In the genomic region with DNA sequence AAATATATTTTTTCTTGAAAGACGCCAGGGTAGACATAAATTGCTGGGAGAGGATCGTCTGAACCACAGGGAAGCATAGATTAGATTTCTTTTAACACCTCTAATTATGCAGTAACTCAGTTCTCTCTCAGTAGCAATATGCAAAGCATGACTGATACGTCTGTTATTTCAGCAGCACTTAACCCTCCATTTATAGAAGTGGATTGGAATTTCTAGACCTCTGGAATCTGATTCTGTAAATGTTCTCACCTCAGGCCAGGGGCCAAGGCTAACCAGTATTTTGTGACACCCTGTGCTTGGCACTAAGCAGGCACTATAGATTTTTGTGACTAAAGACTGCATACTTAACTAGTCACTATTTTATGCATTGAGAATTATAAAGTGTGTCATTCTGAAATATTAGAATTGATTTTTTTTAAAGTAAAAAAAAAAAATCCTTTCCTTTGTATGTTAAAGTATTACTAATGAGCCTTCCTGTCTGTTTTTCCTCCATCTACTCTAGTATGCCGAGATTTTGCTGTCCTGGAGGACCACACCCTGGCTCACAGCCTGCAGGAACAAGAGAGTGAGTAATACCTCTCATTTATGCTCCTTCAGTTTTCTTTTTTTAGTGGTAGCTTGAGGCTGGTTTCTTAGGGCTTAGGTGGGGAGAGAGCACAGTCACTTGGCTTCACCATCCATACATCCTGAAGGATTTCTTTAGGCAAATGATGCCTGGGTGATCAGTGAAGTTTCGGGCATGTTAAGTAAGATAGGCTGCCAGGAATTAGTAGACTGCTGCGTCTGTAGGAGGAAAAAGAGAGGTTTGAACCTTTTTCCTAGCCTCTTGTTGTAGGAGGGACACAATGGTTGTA, we compare ENCODE assay signal across 9 cellular contexts. TPM values are rescaled to one million over a fixed set of nuclear protein-coding genes. Genes with fewer than 3 reads are reported as not detected.
DNase-seq lines count a peak whose midpoint lies in the region; ATAC-seq and TF ChIP-seq lines count a peak whose summit lies in the region.
"Had no signal": no experiment of that assay in that cellular context is flagged by ENCODE, and none has a peak within 500 bp of the region (broad histone marks: within the 10 kb centered on the region; RNA-seq: fewer than 3 reads in every experiment).

No MANE protein-coding gene starts in this region.

- no peak overlapping the region for H2BK15ac ChIP-seq in mesendoderm (replicated peaks; ENCODE audit: low read depth)

- peaks cover 1% of the 10 kb centered on the region for H3K79me1 ChIP-seq in mesendoderm (ENCODE audit: low read length)

- intact Hi-C loops in natural killer cell (cut with micrococcal nuclease): no loop called here
- intact Hi-C loops in CD4-positive, alpha-beta memory T cell (cut with micrococcal nuclease): no loop called here
- intact Hi-C loops in naive thymus-derived CD4-positive, alpha-beta T cell (cut with micrococcal nuclease): no loop called here

- H3K4me3 Mint-ChIP-seq in natural killer cell: no peak overlapping the region
- H3K4me3 Mint-ChIP-seq in CD4-positive, alpha-beta memory T cell: peak overlapping the region in 1 of 8 donors; percentile 9
- H3K4me3 Mint-ChIP-seq in naive thymus-derived CD4-positive, alpha-beta T cell: no peak overlapping the region
- H3K4me3 Mint-ChIP-seq: activated naive CD4-positive, alpha-beta T cell treated with anti-CD3 and anti-CD28 coated beads, Interleukin-2, amount 50 U/mL, for 24 hours had no signal

- peaks cover 0 to 12% of the 10 kb centered on the region in 2 donors for H3K4me1 Mint-ChIP-seq in natural killer cell
- peaks cover 9 to 19% (median 10%) of the 10 kb centered on the region in 4 donors for H3K4me1 Mint-ChIP-seq in CD4-positive, alpha-beta memory T cell
- H3K4me1 Mint-ChIP-seq in naive thymus-derived CD4-positive, alpha-beta T cell: peaks cover 0 to 12% (median 0%) of the 10 kb centered on the region in 7 donors
- H3K4me1 Mint-ChIP-seq: activated naive CD4-positive, alpha-beta T cell treated with anti-CD3 and anti-CD28 coated beads, Interleukin-2, amount 50 U/mL, for 24 hours had no signal

- no peaks in the 10 kb centered on the region for H3K9me3 Mint-ChIP-seq in natural killer cell
- no peaks in the 10 kb centered on the region for H3K9me3 Mint-ChIP-seq in CD4-positive, alpha-beta memory T cell
- H3K9me3 Mint-ChIP-seq in naive thymus-derived CD4-positive, alpha-beta T cell: peaks cover 0 to 4% (median 0%) of the 10 kb centered on the region in 11 donors
- H3K9me3 Mint-ChIP-seq: activated naive CD4-positive, alpha-beta T cell treated with anti-CD3 and anti-CD28 coated beads, Interleukin-2, amount 50 U/mL, for 24 hours had no signal

- no peaks in the 10 kb centered on the region for H3K9me3 ChIP-seq in CD4-positive, alpha-beta memory T cell (ENCODE audit: control insufficient read depth in 1 of 2, low read length in 2 of 2)
- no peaks in the 10 kb centered on the region for H3K9me3 ChIP-seq in naive thymus-derived CD4-positive, alpha-beta T cell (ENCODE audit: control insufficient read depth in 2 of 3, low read length in 3 of 3)

- peak overlapping the region; percentile 27 for H3K9ac ChIP-seq in mesendoderm (ENCODE audit: low read length)

- DNase-seq in ACHN (peak; percentile 54), epithelial cell of prostate (ENCODE audit: low read depth, low spot score) (peak; percentile 48), mesendoderm (peak; percentile 93), natural killer cell (no peak)
- no peak for DNase-seq in CD4-positive, alpha-beta memory T cell
- no peak for DNase-seq in naive thymus-derived CD4-positive, alpha-beta T cell

- no peak for TF ChIP-seq CTCF in natural killer cell (IDR thresholded peaks at IDR 0.05)

- H3K23ac ChIP-seq in mesendoderm (ENCODE audit: low read length): no peak overlapping the region

- ATAC-seq in natural killer cell: no peak
- no peak for ATAC-seq in naive thymus-derived CD4-positive, alpha-beta T cell
- no peak for ATAC-seq in HG02938 (IDR thresholded peaks at IDR 0.05; ENCODE audit: unreplicated experiment)

- H3K27ac ChIP-seq in epithelial cell of prostate (peak overlapping the region; percentile 90), mesendoderm (ENCODE audit: low read depth, low read length) (peak overlapping the region; percentile 91)
- no peak overlapping the region for H3K27ac ChIP-seq in CD4-positive, alpha-beta memory T cell (ENCODE audit: low read depth, low read length)
- no peak overlapping the region for H3K27ac ChIP-seq in naive thymus-derived CD4-positive, alpha-beta T cell (ENCODE audit: low read depth, low read length)

- H3K27me3 Mint-ChIP-seq in natural killer cell (ENCODE audit: low read depth in 2 of 2): no peaks in the 10 kb centered on the region
- H3K27me3 Mint-ChIP-seq in CD4-positive, alpha-beta memory T cell: no peaks in the 10 kb centered on the region
- no peaks in the 10 kb centered on the region for H3K27me3 Mint-ChIP-seq in naive thymus-derived CD4-positive, alpha-beta T cell
- H3K27me3 Mint-ChIP-seq: activated naive CD4-positive, alpha-beta T cell treated with anti-CD3 and anti-CD28 coated beads, Interleukin-2, amount 50 U/mL, for 24 hours had no signal

- H3K79me2 ChIP-seq in mesendoderm (ENCODE audit: control insufficient read depth, insufficient read depth, low read length): no peaks in the 10 kb centered on the region

- peaks cover 15% of the 10 kb centered on the region for H3K4me1 ChIP-seq in mesendoderm (ENCODE audit: control insufficient read depth, low read depth, low read length)
- peaks cover 7% of the 10 kb centered on the region for H3K4me1 ChIP-seq in CD4-positive, alpha-beta memory T cell (ENCODE audit: insufficient read depth, low read length)
- no peaks in the 10 kb centered on the region for H3K4me1 ChIP-seq in naive thymus-derived CD4-positive, alpha-beta T cell (ENCODE audit: control insufficient read depth in 2 of 2, insufficient read depth in 2 of 2, low read length in 2 of 2)

- H3K4ac ChIP-seq in mesendoderm (ENCODE audit: low read depth, low read length): peak overlapping the region; percentile 55

- peak overlapping the region; percentile 39 for H4K8ac ChIP-seq in mesendoderm (ENCODE audit: low read depth, low read length)

- no peaks in the 10 kb centered on the region for H3K27me3 ChIP-seq in mesendoderm (ENCODE audit: insufficient read depth, low read length, poor library complexity)
- no peaks in the 10 kb centered on the region for H3K27me3 ChIP-seq in CD4-positive, alpha-beta memory T cell (ENCODE audit: insufficient read depth, low read length)
- H3K27me3 ChIP-seq in naive thymus-derived CD4-positive, alpha-beta T cell (ENCODE audit: control insufficient read depth in 2 of 2, insufficient read depth in 2 of 2, low read length in 2 of 2): no peaks in the 10 kb centered on the region

- POLR2A ChIA-PET in CD4-positive, alpha-beta memory T cell (lab: Charles Lee; ENCODE audit: partially characterized antibody): no interaction called here
- POLR2A ChIA-PET in naive thymus-derived CD4-positive, alpha-beta T cell (lab: Charles Lee): no interaction called here

- no peak overlapping the region for H3K4me3 ChIP-seq in mesendoderm (ENCODE audit: low read length)
- no peak overlapping the region for H3K4me3 ChIP-seq in CD4-positive, alpha-beta memory T cell (ENCODE audit: low read length in 2 of 2)
- H3K4me3 ChIP-seq in naive thymus-derived CD4-positive, alpha-beta T cell (ENCODE audit: low read length): no peak overlapping the region

- TF ChIP-seq RAD21 in Ishikawa (IDR thresholded peaks at IDR 0.05; ENCODE audit: low read depth): no peak; the same call in 1 of the 2 replicates

- peaks cover 17% of the 10 kb centered on the region for H3K36me3 Mint-ChIP-seq in natural killer cell
- peaks cover 3 to 12% of the 10 kb centered on the region in 2 donors for H3K36me3 Mint-ChIP-seq in CD4-positive, alpha-beta memory T cell
- H3K36me3 Mint-ChIP-seq in naive thymus-derived CD4-positive, alpha-beta T cell: peaks cover 0 to 7% (median 0%) of the 10 kb centered on the region in 5 donors
- H3K36me3 Mint-ChIP-seq: activated naive CD4-positive, alpha-beta T cell treated with anti-CD3 and anti-CD28 coated beads, Interleukin-2, amount 50 U/mL, for 24 hours had no signal

- no peak overlapping the region for H4K5ac ChIP-seq in mesendoderm (ENCODE audit: low read length)

- no CpG with 5 or more reads among the region's 6 CpGs for WGBS in mesendoderm (ENCODE audit: extremely low coverage, insufficient coverage, low lambda C conversion rate)

- H3K27ac Mint-ChIP-seq in natural killer cell: no peak overlapping the region
- no peak overlapping the region for H3K27ac Mint-ChIP-seq in CD4-positive, alpha-beta memory T cell
- H3K27ac Mint-ChIP-seq in naive thymus-derived CD4-positive, alpha-beta T cell: no peak overlapping the region
- H3K27ac Mint-ChIP-seq: activated naive CD4-positive, alpha-beta T cell treated with anti-CD3 and anti-CD28 coated beads, Interleukin-2, amount 50 U/mL, for 24 hours had no signal

- peak overlapping the region; percentile 69 for H2BK5ac ChIP-seq in mesendoderm (ENCODE audit: low read length)

- H2BK120ac ChIP-seq in mesendoderm (ENCODE audit: low read depth, low read length): peak overlapping the region; percentile 92

- peak overlapping the region; percentile 97 for H3K18ac ChIP-seq in mesendoderm (ENCODE audit: low read length)

- peak overlapping the region; percentile 52 for H3K56ac ChIP-seq in mesendoderm (ENCODE audit: low read length)

- H3K4me2 ChIP-seq in mesendoderm (ENCODE audit: low read length): no peak overlapping the region

- TF ChIP-seq EP300 in Ishikawa (IDR thresholded peaks at IDR 0.05; ENCODE audit: borderline replicate concordance): peak; percentile 23; the same call in 1 of the 2 replicates

- H2AK5ac ChIP-seq in mesendoderm (ENCODE audit: low read length): no peak overlapping the region

- in situ Hi-C loops in ACHN (cut with HindIII; ENCODE audit: low pct_ligation_motif_present, low pct_unique_long_range_greater_than_20kb, low sequenced_read_pairs): no loop called here

- CTCF ChIA-PET in CD4-positive, alpha-beta memory T cell (lab: Charles Lee; ENCODE audit: partially characterized antibody): no interaction called here
- CTCF ChIA-PET in naive thymus-derived CD4-positive, alpha-beta T cell (lab: Charles Lee): no interaction called here

- no peaks in the 10 kb centered on the region for H3K36me3 ChIP-seq in mesendoderm (ENCODE audit: control insufficient read depth, insufficient read depth, low read length)
- no peaks in the 10 kb centered on the region for H3K36me3 ChIP-seq in CD4-positive, alpha-beta memory T cell (ENCODE audit: insufficient read depth, low read length)
- no peaks in the 10 kb centered on the region for H3K36me3 ChIP-seq in naive thymus-derived CD4-positive, alpha-beta T cell (ENCODE audit: control insufficient read depth in 2 of 3, insufficient read depth in 3 of 3, low read length in 3 of 3)

RNA-seq across cellular contexts. Expression of a gene that starts 26.5 kb away (rescaled TPM):
- polyA plus RNA-seq in mesendoderm (2013, experiment 1 of 2): 0.04 TPM
- polyA plus RNA-seq in mesendoderm (2013, experiment 2 of 2): not detected
- under 1 TPM in 1 of 3 donors, not detected in 2; 0.47 TPM for total RNA-seq in natural killer cell
- total RNA-seq in CD4-positive, alpha-beta memory T cell: not detected
- polyA plus RNA-seq in CD4-positive, alpha-beta memory T cell: not detected
- under 1 TPM in 1 of 5 experiments, not detected in 4; 0.34 TPM for total RNA-seq in naive thymus-derived CD4-positive, alpha-beta T cell
- not detected for polyA plus RNA-seq in naive thymus-derived CD4-positive, alpha-beta T cell

RNA-seq across cellular contexts. Expression of a gene that starts 27.6 kb away (rescaled TPM):
- polyA plus RNA-seq in mesendoderm (2013, experiment 1 of 2): 28.5 TPM
- polyA plus RNA-seq in mesendoderm (2013, experiment 2 of 2): 29.1 TPM
- 10 to 100 TPM; 19.9 to 27.3 (median 22.6) TPM for total RNA-seq in natural killer cell
- 1 to 10 TPM; 6.3 to 8.1 TPM for total RNA-seq in CD4-positive, alpha-beta memory T cell
- polyA plus RNA-seq in CD4-positive, alpha-beta memory T cell: 10 to 100 TPM in 1 of 2 donors, 1 to 10 TPM in 1; 3.8 to 10.1 TPM
- 10 to 100 TPM in 2 of 5 experiments, 1 to 10 TPM in 2, under 1 TPM in 1; 0.92 to 17.9 (median 6.2) TPM for total RNA-seq in naive thymus-derived CD4-positive, alpha-beta T cell
- 1 to 10 TPM in 1 of 2 donors, under 1 TPM in 1; 0.92 to 1.5 TPM for polyA plus RNA-seq in naive thymus-derived CD4-positive, alpha-beta T cell

Comparison
In these comparisons a context has a peak if more than half of its experiments do, and no peak if none do; other contexts are left out.
1. DNase-seq: peak in ACHN (single experiment), epithelial cell of prostate (single experiment) and mesendoderm (single experiment); none in natural killer cell (single experiment), CD4-positive, alpha-beta memory T cell (0 of 5) and naive thymus-derived CD4-positive, alpha-beta T cell (0 of 9).
2. H3K27ac ChIP-seq: peak in epithelial cell of prostate (single experiment) and mesendoderm (single experiment); none in CD4-positive, alpha-beta memory T cell (single experiment) and naive thymus-derived CD4-positive, alpha-beta T cell (single experiment).